1 cellular context compared by ENCODE assay signal in genomic region chr4:4867745-4868505, GRCh38.
TF ChIP-seq lines count a peak whose summit lies in the region.

No MANE protein-coding gene starts in this region.

TF ChIP-seq in HepG2, 621 proteins besides CTCF, POLR2A, EP300 and RAD21:
- TF ChIP-seq, protein P1, sequence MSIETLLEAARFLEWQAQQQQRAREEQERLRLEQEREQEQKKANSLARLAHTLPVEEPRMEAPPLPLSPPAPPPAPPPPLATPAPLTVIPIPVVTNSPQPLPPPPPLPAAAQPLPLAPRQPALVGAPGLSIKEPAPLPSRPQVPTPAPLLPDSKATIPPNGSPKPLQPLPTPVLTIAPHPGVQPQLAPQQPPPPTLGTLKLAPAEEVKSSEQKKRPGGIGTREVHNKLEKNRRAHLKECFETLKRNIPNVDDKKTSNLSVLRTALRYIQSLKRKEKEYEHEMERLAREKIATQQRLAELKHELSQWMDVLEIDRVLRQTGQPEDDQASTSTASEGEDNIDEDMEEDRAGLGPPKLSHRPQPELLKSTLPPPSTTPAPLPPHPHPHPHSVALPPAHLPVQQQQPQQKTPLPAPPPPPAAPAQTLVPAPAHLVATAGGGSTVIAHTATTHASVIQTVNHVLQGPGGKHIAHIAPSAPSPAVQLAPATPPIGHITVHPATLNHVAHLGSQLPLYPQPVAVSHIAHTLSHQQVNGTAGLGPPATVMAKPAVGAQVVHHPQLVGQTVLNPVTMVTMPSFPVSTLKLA (IDR thresholded peaks at IDR 0.05), result peak; percentile 68
- TF ChIP-seq ZNF512B (CRISPR knock-in tag; IDR thresholded peaks at IDR 0.05; ENCODE audit: borderline replicate concordance), result no peak
- no peak for TF ChIP-seq KDM3A (CRISPR knock-in tag; IDR thresholded peaks at IDR 0.05; ENCODE audit: low read depth)
- TF ChIP-seq NBN (conservative IDR thresholded peaks at IDR 0.05), result 0 out of 2 replicates have a peak, but pooled peaks have one; percentile 17
- no peak for TF ChIP-seq ZNF547 (CRISPR knock-in tag; IDR thresholded peaks at IDR 0.05)
- TF ChIP-seq, protein P2, sequence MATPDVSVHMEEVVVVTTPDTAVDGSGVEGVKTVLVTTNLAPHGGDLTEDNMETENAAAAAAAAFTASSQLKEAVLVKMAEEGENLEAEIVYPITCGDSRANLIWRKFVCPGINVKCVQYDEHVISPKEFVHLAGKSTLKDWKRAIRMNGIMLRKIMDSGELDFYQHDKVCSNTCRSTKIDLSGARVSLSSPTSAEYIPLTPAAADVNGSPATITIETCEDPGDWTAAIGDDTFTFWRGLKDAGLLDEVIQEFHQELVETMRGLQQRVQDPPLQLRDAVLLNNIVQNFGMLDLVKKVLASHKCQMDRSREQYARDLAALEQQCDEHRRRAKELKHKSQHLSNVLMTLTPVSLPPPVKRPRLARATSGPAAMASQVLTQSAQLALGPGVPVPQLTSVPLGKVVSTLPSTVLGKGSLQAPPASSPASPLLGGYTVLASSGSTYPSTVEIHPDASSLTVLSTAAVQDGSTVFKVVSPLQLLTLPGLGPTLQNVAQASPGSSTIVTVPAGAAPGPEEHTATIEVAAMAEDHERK (CRISPR knock-in tag; IDR thresholded peaks at IDR 0.05; ENCODE audit: low read depth), result no peak
- 0 out of 2 replicates have a peak, but pooled peaks have one; percentile 11 for TF ChIP-seq FOXA1 (IDR thresholded peaks at IDR 0.05)
- TF ChIP-seq FOXA1 (CRISPR knock-in tag; IDR thresholded peaks at IDR 0.05), result no peak
- no peak for TF ChIP-seq GATAD1 (CRISPR knock-in tag; IDR thresholded peaks at IDR 0.05)
- TF ChIP-seq, protein P3, sequence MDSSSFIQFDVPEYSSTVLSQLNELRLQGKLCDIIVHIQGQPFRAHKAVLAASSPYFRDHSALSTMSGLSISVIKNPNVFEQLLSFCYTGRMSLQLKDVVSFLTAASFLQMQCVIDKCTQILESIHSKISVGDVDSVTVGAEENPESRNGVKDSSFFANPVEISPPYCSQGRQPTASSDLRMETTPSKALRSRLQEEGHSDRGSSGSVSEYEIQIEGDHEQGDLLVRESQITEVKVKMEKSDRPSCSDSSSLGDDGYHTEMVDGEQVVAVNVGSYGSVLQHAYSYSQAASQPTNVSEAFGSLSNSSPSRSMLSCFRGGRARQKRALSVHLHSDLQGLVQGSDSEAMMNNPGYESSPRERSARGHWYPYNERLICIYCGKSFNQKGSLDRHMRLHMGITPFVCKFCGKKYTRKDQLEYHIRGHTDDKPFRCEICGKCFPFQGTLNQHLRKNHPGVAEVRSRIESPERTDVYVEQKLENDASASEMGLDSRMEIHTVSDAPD (CRISPR knock-in tag; IDR thresholded peaks at IDR 0.05), result no peak
- no peak for TF ChIP-seq ZNF281 (CRISPR knock-in tag; IDR thresholded peaks at IDR 0.05; ENCODE audit: borderline replicate concordance)
- TF ChIP-seq BHLHE40 (IDR thresholded peaks at IDR 0.05; ENCODE audit: low read length), result no peak
- TF ChIP-seq ZNF574 (CRISPR knock-in tag; IDR thresholded peaks at IDR 0.05), result no peak
- TF ChIP-seq ZNF546 (CRISPR knock-in tag; conservative IDR thresholded peaks at IDR 0.05), result no peak
- TF ChIP-seq CREB1 (IDR thresholded peaks at IDR 0.05), result peak; percentile 54; the same call in 1 of the 2 replicates
- no peak for TF ChIP-seq CREB1 (CRISPR knock-in tag; IDR thresholded peaks at IDR 0.05)
